Comparison of ENCODE assay signal across 8 cellular contexts in the genomic region with DNA sequence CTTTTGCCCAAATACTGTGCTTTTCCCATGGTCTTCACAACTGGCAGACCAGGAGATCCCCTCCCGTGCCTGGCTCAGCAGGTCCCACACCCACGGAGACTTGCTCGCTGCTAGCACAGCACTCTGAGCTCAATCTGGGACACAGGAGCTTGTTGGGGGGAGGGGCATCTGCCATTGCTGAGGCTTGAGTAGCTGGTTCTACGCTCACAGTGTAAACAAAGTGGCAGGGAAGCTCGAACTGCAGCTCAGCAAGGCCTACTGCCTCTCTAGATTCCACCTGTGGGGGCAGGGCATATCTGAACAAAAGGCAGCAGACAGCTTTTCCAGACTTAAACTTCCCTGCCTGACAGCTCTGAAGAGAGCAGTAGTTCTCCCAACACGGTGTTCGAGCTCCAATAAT.
DNase-seq lines count a peak whose midpoint lies in the region; ATAC-seq and TF ChIP-seq lines count a peak whose summit lies in the region.
"Not testable (repeated sequence)": the region's sequence is repeated elsewhere in the genome, so short reads cannot be mapped to it uniquely, and the experiment has no call there.

No MANE protein-coding gene starts in this region.

- peak; percentile 58 for ATAC-seq in WTC11
- ATAC-seq in Right ventricle myocardium superior (ENCODE audit: poor library complexity); lower lobe of right lung: not testable (repeated sequence)

- H3K79me2 ChIP-seq in H9 (ENCODE audit: insufficient read depth, low read length) = not testable (repeated sequence)

- H3K4ac ChIP-seq in H9 (ENCODE audit: low read depth, low read length); neuronal stem cell (ENCODE audit: low read length): not testable (repeated sequence)

- not testable (repeated sequence) for H2BK15ac ChIP-seq in H9 (ENCODE audit: low read depth, low read length)
- peak overlapping the region; percentile 78 for H2BK15ac ChIP-seq in neuronal stem cell (ENCODE audit: low read length)

- H3K56ac ChIP-seq in H9 (ENCODE audit: insufficient read length, low read depth, low read length) = not testable (repeated sequence)

- H3K4me1 Mint-ChIP-seq in H9 (peaks cover 28 to 35% of the 10 kb centered on the region in 2 experiments), WTC11 (peaks cover 30% of the 10 kb centered on the region)

- H3K36me3 Mint-ChIP-seq in H9 (ENCODE audit: insufficient read depth in 1 of 3, low read depth in 3 of 3) = peaks cover 2 to 16% (median 6%) of the 10 kb centered on the region in 3 experiments; a peak in 6 of 7 replicates
- H3K36me3 Mint-ChIP-seq in WTC11 = not testable (repeated sequence)

- CTCF ChIA-PET in A673 (lab: Charles Lee) = not testable (repeated sequence)
- CTCF ChIA-PET in WTC11 (lab: Charles Lee) = interaction anchor here (0.8 kb wide), 1 partner anchor 36 kb away, joined by 3 read pairs; no protein-coding TSS in a partner anchor

- not testable (repeated sequence) for H2AK5ac ChIP-seq in H9 (ENCODE audit: insufficient read length, low read length); neuronal stem cell (ENCODE audit: low read depth, low read length)

- H3K27me3 Mint-ChIP-seq in H9 (ENCODE audit: low read depth) = peaks cover 12% of the 10 kb centered on the region
- peaks cover 42% of the 10 kb centered on the region for H3K27me3 Mint-ChIP-seq in WTC11 (ENCODE audit: low read depth)

- not testable (repeated sequence) for H4K8ac ChIP-seq in H9 (replicated peaks; ENCODE audit: insufficient read length, low read depth, low read length)
- peak overlapping the region; percentile 4 for H4K8ac ChIP-seq in neuronal stem cell (ENCODE audit: low read depth, low read length)

- H3K79me1 ChIP-seq in H9 (ENCODE audit: insufficient read depth, low read depth, low read length, poor library complexity, severe bottlenecking); neuronal stem cell (ENCODE audit: low read depth, low read length): not testable (repeated sequence)

- not testable (repeated sequence) for H3K4me1 ChIP-seq in A673 (ENCODE audit: insufficient read depth, low read length, poor library complexity, severe bottlenecking); H9 (ENCODE audit: insufficient read depth, low read length); lower lobe of right lung; neuronal stem cell (ENCODE audit: control insufficient read depth in 2 of 2, insufficient read depth in 1 of 2, low read depth in 1 of 2, low read length in 2 of 2)

- H4K91ac ChIP-seq in H9 (ENCODE audit: insufficient read length, low read depth, low read length); neuronal stem cell (ENCODE audit: low read depth, low read length, poor library complexity): not testable (repeated sequence)

- not testable (repeated sequence) for H3K9ac ChIP-seq in H9 (ENCODE audit: extremely low read depth, insufficient read length, low read length); neuronal stem cell (ENCODE audit: low read depth, low read length, poor library complexity)

- H3K27me3 ChIP-seq in A673 (replicated peaks; ENCODE audit: insufficient read depth, low read depth, low read length, poor library complexity); H9 (ENCODE audit: insufficient read depth, low read length); lower lobe of right lung (ENCODE audit: low read depth); neuronal stem cell (ENCODE audit: control insufficient read depth in 3 of 3, insufficient read depth in 3 of 3, low read depth in 1 of 3, low read length in 3 of 3): not testable (repeated sequence)

- not testable (repeated sequence) for H3K9me3 ChIP-seq in A673 (ENCODE audit: low read depth, low read length, poor library complexity, severe bottlenecking); H9 (ENCODE audit: control insufficient read depth, low read depth, low read length); lower lobe of right lung
- H3K9me3 ChIP-seq in neuronal stem cell (replicated peaks in 1 of 2; ENCODE audit: control insufficient read depth in 2 of 2, insufficient read depth in 1 of 2, low read depth in 1 of 2, low read length in 2 of 2) = peaks cover 0 to 10% of the 10 kb centered on the region in 2 donors

- intact Hi-C loops in A673 (cut with micrococcal nuclease; ENCODE audit: unreplicated experiment); Right ventricle myocardium superior (cut with DNase I); lower lobe of right lung (cut with DNase I): not testable (repeated sequence)

- H2BK20ac ChIP-seq in H9 (ENCODE audit: low read depth, low read length, poor library complexity, severe bottlenecking) = not testable (repeated sequence)

- H3K4me2 ChIP-seq in H9 (ENCODE audit: insufficient read depth, insufficient read length, low read length); neuronal stem cell (ENCODE audit: insufficient read depth, low read length, poor library complexity, severe bottlenecking): not testable (repeated sequence)

- not testable (repeated sequence) for H3K4me3 Mint-ChIP-seq in H9, WTC11

- peak; percentile 2 for DNase-seq in A673 (ENCODE audit: low spot score)
- peak; percentile 18 for DNase-seq in DMS53 treated with DMSO at 0.1 percent for 48 hours (lab: John Stamatoyannopoulos, UW; ENCODE audit: unreplicated experiment)
- DNase-seq in H9 = peak; percentile 36
- peak; percentile 2 for DNase-seq in NCI-H69 (lab: John Stamatoyannopoulos, UW)
- DNase-seq in WTC11 (ENCODE audit: low spot score) = peak; percentile 14
- peak; percentile 28 for DNase-seq in Right ventricle myocardium superior
- peak; percentile 14 for DNase-seq in lower lobe of right lung
- not testable (repeated sequence) for DNase-seq in neuronal stem cell (ENCODE audit: low spot score)

- not testable (repeated sequence) for H2BK12ac ChIP-seq in H9 (ENCODE audit: insufficient read length, low read depth, low read length); neuronal stem cell (ENCODE audit: low read length)

- H4K20me1 ChIP-seq in H9 (ENCODE audit: control insufficient read depth, insufficient read depth, insufficient read length) = not testable (repeated sequence)

- not testable (repeated sequence) for H3K4me3 ChIP-seq in A673 (ENCODE audit: low read depth, low read length, poor library complexity, severe bottlenecking); lower lobe of right lung; neuronal stem cell (ENCODE audit: low read length in 2 of 2)

- not testable (repeated sequence) for TF ChIP-seq CTCF in A673 (conservative IDR thresholded peaks at IDR 0.05; ENCODE audit: low read depth, low read length); H9 (conservative IDR thresholded peaks at IDR 0.05); WTC11 (IDR thresholded peaks at IDR 0.05); lower lobe of right lung (IDR thresholded peaks at IDR 0.05)

- BruUV-seq in A673 (replicated peaks; lab: Mats Ljungman, UMichigan) = not testable (repeated sequence)

- H3K14ac ChIP-seq in H9 (ENCODE audit: insufficient read depth, low read length); neuronal stem cell (ENCODE audit: low read length): not testable (repeated sequence)

- H3K27ac Mint-ChIP-seq in H9, WTC11: not testable (repeated sequence)

- not testable (repeated sequence) for H3K18ac ChIP-seq in H9 (ENCODE audit: insufficient read length, low read depth, low read length)
- peak overlapping the region; percentile 3 for H3K18ac ChIP-seq in neuronal stem cell (ENCODE audit: low read length)

- not testable (repeated sequence) for H3T11ph ChIP-seq in H9 (ENCODE audit: low read length)

- not testable (repeated sequence) for H2BK120ac ChIP-seq in H9 (ENCODE audit: low read depth, low read length, poor library complexity, severe bottlenecking); neuronal stem cell (ENCODE audit: low read depth, low read length)

- POLR2A ChIA-PET in A673 (lab: Charles Lee; ENCODE audit: low non-redundant PET); WTC11 (lab: Charles Lee): not testable (repeated sequence)

- H3K23me2 ChIP-seq in H9 (ENCODE audit: insufficient read length, low read depth, low read length, poor library complexity, severe bottlenecking) = not testable (repeated sequence)

- not testable (repeated sequence) for H2AFZ ChIP-seq in H9 (ENCODE audit: low read length)
- H2AFZ ChIP-seq in neuronal stem cell (ENCODE audit: low read length) = peak overlapping the region; percentile 70

- H4K5ac ChIP-seq in H9 (ENCODE audit: insufficient read length, low read depth, low read length) = not testable (repeated sequence)

- WGBS in H9 (ENCODE audit: extremely low coverage, insufficient read length, low lambda C conversion rate) = no CpG with 5 or more reads among the region's 7 CpGs
- WGBS in neuronal stem cell (ENCODE audit: extremely low coverage in 2 of 2, insufficient read length in 2 of 2, insufficient replicate concordance in 1 of 2), 2 donors = no CpG with 5 or more reads among the region's 7 CpGs

- not testable (repeated sequence) for H3K36me3 ChIP-seq in A673 (ENCODE audit: insufficient read depth, low read length, poor library complexity, severe bottlenecking); lower lobe of right lung; neuronal stem cell (replicated peaks in 1 of 2; ENCODE audit: control insufficient read depth in 2 of 2, insufficient read depth in 2 of 2, low read length in 2 of 2)

- H3K27ac ChIP-seq in A673 (ENCODE audit: low read depth, low read length, poor library complexity, severe bottlenecking); H9 (ENCODE audit: insufficient read length, low read depth, low read length); lower lobe of right lung; neuronal stem cell (replicated peaks; ENCODE audit: low read length): not testable (repeated sequence)

- not testable (repeated sequence) for H3K9me3 Mint-ChIP-seq in H9
- H3K9me3 Mint-ChIP-seq in WTC11 = peaks cover 17% of the 10 kb centered on the region

- H2BK5ac ChIP-seq in H9 (ENCODE audit: insufficient read length, low read length); neuronal stem cell (ENCODE audit: low read length): not testable (repeated sequence)

- not testable (repeated sequence) for H3K23ac ChIP-seq in H9 (ENCODE audit: insufficient read length, low read depth, low read length); neuronal stem cell (ENCODE audit: low read depth, low read length, poor library complexity)
